18 cellular contexts compared by ENCODE assay signal in genomic region chr12:97322388-97322787, GRCh38.
DNase-seq lines count a peak whose midpoint lies in the region; ATAC-seq and TF ChIP-seq lines count a peak whose summit lies in the region.
"Had no signal": no experiment of that assay in that cellular context is flagged by ENCODE, and none has a peak within 500 bp of the region (broad histone marks: within the 10 kb centered on the region; RNA-seq: fewer than 3 reads in every experiment).

No MANE protein-coding gene starts in this region.

- no peak overlapping the region for H2BK15ac ChIP-seq in H9 (ENCODE audit: low read depth, low read length)

- no peak for DNase-seq in H9
- peak; percentile 62 for DNase-seq in esophagus muscularis mucosa (ENCODE audit: extremely low spot score)
- DNase-seq in sciatic nerve (ENCODE audit: low spot score): no peak
- no peak for DNase-seq in cortex of kidney (lab: John Stamatoyannopoulos, UW)
- DNase-seq: AML-193; CD8-positive, alpha-beta memory T cell; DND-41; GDM1; GOT3 had no signal

- H2AFZ ChIP-seq in H9 (ENCODE audit: low read length): no peak overlapping the region

- H3K27me3 ChIP-seq in H9 (ENCODE audit: insufficient read depth, low read length) (no peaks in the 10 kb centered on the region; the same call in 1 of the 2 replicates), esophagus muscularis mucosa (no peaks in the 10 kb centered on the region)
- H3K27me3 ChIP-seq: BLaER1 had no signal

- no peak for ATAC-seq in sciatic nerve
- no peak for ATAC-seq in HG02610 (IDR thresholded peaks at IDR 0.05; ENCODE audit: unreplicated experiment)
- ATAC-seq in GM18498 (IDR thresholded peaks at IDR 0.05; ENCODE audit: unreplicated experiment): no peak
- ATAC-seq: HCT116 had no signal

- H3K9me3 Mint-ChIP-seq in H9 (no peaks in the 10 kb centered on the region; a peak in 1 of 5 replicates), nephron (no peaks in the 10 kb centered on the region)
- H3K9me3 Mint-ChIP-seq: CD8-positive, alpha-beta memory T cell had no signal

- no peaks in the 10 kb centered on the region for H3K23me2 ChIP-seq in H9 (ENCODE audit: insufficient read length, low read depth, low read length, poor library complexity, severe bottlenecking)

- H3K79me2 ChIP-seq in H9 (ENCODE audit: insufficient read depth, low read length): no peaks in the 10 kb centered on the region

- H2BK5ac ChIP-seq in H9 (ENCODE audit: insufficient read length, low read length): no peak overlapping the region

- H2BK12ac ChIP-seq in H9 (ENCODE audit: insufficient read length, low read depth, low read length): no peak overlapping the region

- H3K23ac ChIP-seq in H9 (ENCODE audit: insufficient read length, low read depth, low read length): no peak overlapping the region

- no peak for TF ChIP-seq POLR2A in esophagus muscularis mucosa (IDR thresholded peaks at IDR 0.05; ENCODE audit: low read depth)

- WGBS in H9 (ENCODE audit: extremely low coverage, insufficient read length, low lambda C conversion rate): no CpG with 5 or more reads among the region's 4 CpGs
- WGBS in esophagus muscularis mucosa: 70% methylated on average over 4 of the region's 4 CpGs

- no peaks in the 10 kb centered on the region for H3K79me1 ChIP-seq in H9 (ENCODE audit: insufficient read depth, low read depth, low read length, poor library complexity, severe bottlenecking)

- H3K36me3 Mint-ChIP-seq in H9 (ENCODE audit: insufficient read depth in 1 of 3, low read depth in 3 of 3) (no peaks in the 10 kb centered on the region), nephron (ENCODE audit: low read depth) (no peaks in the 10 kb centered on the region)
- H3K36me3 Mint-ChIP-seq: CD8-positive, alpha-beta memory T cell; IgD-negative memory B cell had no signal

- TF ChIP-seq CTCF in H9 (conservative IDR thresholded peaks at IDR 0.05): no peak
- no peak for TF ChIP-seq CTCF in esophagus muscularis mucosa (IDR thresholded peaks at IDR 0.05)
- no peak for TF ChIP-seq CTCF in nephron (IDR thresholded peaks at IDR 0.05; ENCODE audit: unreplicated experiment in 3 of 3)

- H3K27me3 Mint-ChIP-seq in H9 (ENCODE audit: low read depth): peaks cover 3% of the 10 kb centered on the region
- no peaks in the 10 kb centered on the region for H3K27me3 Mint-ChIP-seq in nephron (ENCODE audit: low read depth)

- H3K4me2 ChIP-seq in H9 (ENCODE audit: insufficient read depth, insufficient read length, low read length): no peak overlapping the region
- H3K4me2 ChIP-seq: BLaER1, KMS-11 had no signal

- H3K4me1 Mint-ChIP-seq in H9 (peaks cover 43 to 44% of the 10 kb centered on the region in 2 experiments), nephron (peaks cover 8% of the 10 kb centered on the region)
- H3K4me1 Mint-ChIP-seq: CD8-positive, alpha-beta memory T cell; IgD-negative memory B cell had no signal

- no peaks in the 10 kb centered on the region for H3K36me3 ChIP-seq in esophagus muscularis mucosa
- H3K36me3 ChIP-seq: BLaER1 had no signal

- H3K4me1 ChIP-seq in H9 (ENCODE audit: insufficient read depth, low read length) (peaks cover 16% of the 10 kb centered on the region), esophagus muscularis mucosa (no peaks in the 10 kb centered on the region)
- H3K4me1 ChIP-seq: BLaER1, Caco-2 had no signal

- H3K4me3 Mint-ChIP-seq in H9 (no peak overlapping the region; a peak in 1 of 5 replicates), nephron (no peak overlapping the region)
- H3K4me3 Mint-ChIP-seq: CD8-positive, alpha-beta memory T cell; IgD-negative memory B cell had no signal

- H3K56ac ChIP-seq in H9 (ENCODE audit: insufficient read length, low read depth, low read length): no peak overlapping the region

- intact Hi-C loops in esophagus muscularis mucosa (cut with DNase I): no loop called here
- intact Hi-C loops in sciatic nerve (cut with DNase I): no loop called here

- H2BK120ac ChIP-seq in H9 (ENCODE audit: low read depth, low read length, poor library complexity, severe bottlenecking): no peak overlapping the region

- TF ChIP-seq RAD21 in Ishikawa (IDR thresholded peaks at IDR 0.05; ENCODE audit: low read depth): no peak

- no peak overlapping the region for H2AK5ac ChIP-seq in H9 (ENCODE audit: insufficient read length, low read length)

- no peak overlapping the region for H4K5ac ChIP-seq in H9 (ENCODE audit: insufficient read length, low read depth, low read length)

- H2BK20ac ChIP-seq in H9 (ENCODE audit: low read depth, low read length, poor library complexity, severe bottlenecking): no peak overlapping the region

- H3K14ac ChIP-seq in H9 (ENCODE audit: insufficient read depth, low read length): no peak overlapping the region

- H3K9me3 ChIP-seq in H9 (ENCODE audit: control insufficient read depth, low read depth, low read length): no peaks in the 10 kb centered on the region
- H3K9me3 ChIP-seq in esophagus muscularis mucosa: no peaks in the 10 kb centered on the region
- H3K9me3 ChIP-seq: BLaER1, Caco-2 had no signal

- no peak overlapping the region for H3K9ac ChIP-seq in H9 (ENCODE audit: extremely low read depth, insufficient read length, low read length)
- H3K9ac ChIP-seq: BLaER1, KMS-11 had no signal

- TF ChIP-seq EP300 in Ishikawa (IDR thresholded peaks at IDR 0.05; ENCODE audit: borderline replicate concordance) (no peak), esophagus muscularis mucosa (IDR thresholded peaks at IDR 0.05) (no peak)

- no peak overlapping the region for H3K4ac ChIP-seq in H9 (ENCODE audit: low read depth, low read length)

- H3K4me3 ChIP-seq in esophagus muscularis mucosa: no peak overlapping the region
- H3K4me3 ChIP-seq: BLaER1 had no signal

- H3K27ac Mint-ChIP-seq in H9: peak overlapping the region; percentile 29 to 82 (median 31); a peak in 4 of 7 replicates
- H3K27ac Mint-ChIP-seq in nephron: peak overlapping the region in 2 of 3 experiments; percentile 36 to 42
- H3K27ac Mint-ChIP-seq: CD8-positive, alpha-beta memory T cell; IgD-negative memory B cell had no signal

- H4K91ac ChIP-seq in H9 (ENCODE audit: insufficient read length, low read depth, low read length): no peak overlapping the region

- no peak overlapping the region for H3K18ac ChIP-seq in H9 (ENCODE audit: insufficient read length, low read depth, low read length)

- H3K27ac ChIP-seq in H9 (ENCODE audit: insufficient read length, low read depth, low read length) (no peak overlapping the region), esophagus muscularis mucosa (replicated peaks in 1 of 4) (no peak overlapping the region)
- H3K27ac ChIP-seq: BLaER1, KMS-11 had no signal

- H4K20me1 ChIP-seq in H9 (ENCODE audit: control insufficient read depth, insufficient read depth, insufficient read length): no peaks in the 10 kb centered on the region
- H4K20me1 ChIP-seq: BLaER1 had no signal

- no peak overlapping the region for H3T11ph ChIP-seq in H9 (ENCODE audit: low read length)

- no peak overlapping the region for H4K8ac ChIP-seq in H9 (replicated peaks; ENCODE audit: insufficient read length, low read depth, low read length)

TF ChIP-seq in Ishikawa, 13 proteins besides CTCF, POLR2A, EP300 and RAD21:
- TF ChIP-seq REST (IDR thresholded peaks at IDR 0.05; ENCODE audit: low read depth) (peak; percentile 73), CEBPB (IDR thresholded peaks at IDR 0.05) (no peak)
TF ChIP-seq in Ishikawa: peak in this region for 1.
